Comparison of ENCODE assay signal across 8 cellular contexts in the genomic region with DNA sequence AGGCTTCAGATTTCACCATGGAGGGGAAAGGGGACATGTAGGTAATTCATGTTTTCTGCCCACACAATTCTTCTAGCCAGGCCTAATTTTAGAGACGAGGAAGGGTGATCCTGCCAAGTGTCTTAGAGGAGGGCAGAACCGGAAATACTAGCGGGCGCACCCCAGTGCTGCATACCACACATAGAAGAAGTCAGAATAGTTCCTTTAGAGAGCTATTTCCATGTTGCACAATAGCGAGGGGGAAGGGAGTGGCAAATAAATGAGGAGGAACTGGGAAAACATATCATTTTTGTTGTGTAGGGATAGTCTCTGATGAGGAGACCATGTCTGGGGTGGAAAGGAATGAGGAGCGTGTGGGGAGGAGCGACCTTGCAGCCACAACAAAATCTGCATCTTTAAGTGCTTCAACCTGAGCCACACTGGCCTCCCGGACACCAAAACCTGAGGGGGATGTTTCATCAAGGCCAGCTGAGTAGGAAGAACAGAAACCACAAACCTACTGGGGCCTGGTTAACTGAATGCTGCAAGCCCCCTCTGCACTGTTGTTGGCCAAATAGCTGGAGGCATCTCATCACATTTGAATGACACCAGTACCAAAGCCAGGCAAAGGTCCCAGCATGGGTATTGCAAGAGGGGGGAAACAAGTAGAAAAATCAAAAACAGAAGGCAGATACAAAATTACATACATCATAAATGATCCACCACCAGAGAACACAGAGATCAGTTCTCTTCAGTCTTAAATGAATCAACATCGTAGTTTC. TPM values are rescaled to one million over a fixed set of nuclear protein-coding genes. Genes with fewer than 3 reads are reported as not detected.
DNase-seq lines count a peak whose midpoint lies in the region; ATAC-seq and TF ChIP-seq lines count a peak whose summit lies in the region.

No MANE protein-coding gene starts in this region.

- peak; percentile 9 for DNase-seq in T-helper 2 cell treated with Interferon-gamma antibody and Interleukin-4, amounts not matched to agents 5 μg/mL and 100 μg/mL, for 36 hours (ENCODE audit: low spot score)
- DNase-seq in fibroblast of mammary gland (ENCODE audit: low read depth): peak; percentile 64
- peak; percentile 82 for DNase-seq in pons (ENCODE audit: low spot score)
- DNase-seq in dermis blood vessel endothelial cell: no peak
- DNase-seq in HuH-7 (ENCODE audit: low spot score): no peak

- TF ChIP-seq POLR2A in GM18505 (IDR thresholded peaks at IDR 0.05; ENCODE audit: borderline replicate concordance, extremely low read depth, insufficient read depth, insufficient read length): no peak

- ATAC-seq in GM18505 (IDR thresholded peaks at IDR 0.05; ENCODE audit: unreplicated experiment) (peak; percentile 57), HG03196 (IDR thresholded peaks at IDR 0.05; ENCODE audit: unreplicated experiment) (peak; percentile 45), GM19455 (IDR thresholded peaks at IDR 0.05; ENCODE audit: unreplicated experiment) (no peak)

- no peak for TF ChIP-seq CTCF in fibroblast of mammary gland (conservative IDR thresholded peaks at IDR 0.05; ENCODE audit: control insufficient read depth, insufficient read depth, low read depth, low read length)

- H3K4me1 Mint-ChIP-seq in T-helper 2 cell treated with Interferon-gamma antibody and Interleukin-4, amounts not matched to agents 5 μg/mL and 100 μg/mL, for 36 hours (ENCODE audit: low read depth): peaks cover 31% of the 10 kb centered on the region

- peak overlapping the region; percentile 85 for H3K27ac Mint-ChIP-seq in T-helper 2 cell treated with Interferon-gamma antibody and Interleukin-4, amounts not matched to agents 5 μg/mL and 100 μg/mL, for 36 hours

- H3K36me3 Mint-ChIP-seq in T-helper 2 cell treated with Interferon-gamma antibody and Interleukin-4, amounts not matched to agents 5 μg/mL and 100 μg/mL, for 36 hours (ENCODE audit: low read depth): no peaks in the 10 kb centered on the region

- H3K4me3 Mint-ChIP-seq in T-helper 2 cell treated with Interferon-gamma antibody and Interleukin-4, amounts not matched to agents 5 μg/mL and 100 μg/mL, for 36 hours: peak overlapping the region; percentile 72

- no peak overlapping the region for H3K4me3 ChIP-seq in fibroblast of mammary gland (ENCODE audit: control insufficient read depth, low read depth, low read length)

- H3K27me3 Mint-ChIP-seq in T-helper 2 cell treated with Interferon-gamma antibody and Interleukin-4, amounts not matched to agents 5 μg/mL and 100 μg/mL, for 36 hours (ENCODE audit: low read depth): peaks cover 9% of the 10 kb centered on the region

- H3K9me3 Mint-ChIP-seq in T-helper 2 cell treated with Interferon-gamma antibody and Interleukin-4, amounts not matched to agents 5 μg/mL and 100 μg/mL, for 36 hours: no peaks in the 10 kb centered on the region

RNA-seq across cellular contexts. Expression of a gene that starts 26.7 kb away (rescaled TPM):
- total RNA-seq in dermis blood vessel endothelial cell: not detected in 2 replicates

Comparison
In these comparisons a context has a peak if more than half of its experiments do, and no peak if none do; other contexts are left out.
1. DNase-seq: peak in T-helper 2 cell treated with Interferon-gamma antibody and Interleukin-4, amounts not matched to agents 5 μg/mL and 100 μg/mL, for 36 hours (single experiment), fibroblast of mammary gland (single experiment) and pons (single experiment); none in dermis blood vessel endothelial cell (single experiment) and HuH-7 (single experiment).